15 cellular contexts compared by ENCODE assay signal in the genomic region with DNA sequence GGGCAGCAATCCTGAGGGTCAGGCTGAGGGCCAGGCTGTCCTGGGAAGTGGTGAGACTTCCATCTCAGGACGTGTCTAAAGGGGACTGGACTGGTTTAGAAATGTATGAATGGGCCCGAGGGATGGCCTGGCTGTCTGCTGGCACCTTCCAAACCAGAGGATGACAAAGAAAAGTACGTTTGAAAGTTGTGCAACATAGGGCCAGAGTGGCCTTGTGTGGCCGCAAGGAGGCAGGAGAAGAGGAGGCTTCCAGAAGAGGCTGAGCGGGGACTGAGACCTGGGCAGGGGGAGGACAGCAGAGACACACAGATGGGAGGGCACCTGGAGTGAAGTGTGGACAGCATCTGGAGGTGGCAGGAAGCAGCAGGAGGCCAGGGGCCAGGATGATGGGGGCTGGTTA. TPM values are rescaled to one million over a fixed set of nuclear protein-coding genes. Genes with fewer than 3 reads are reported as not detected.
A peak's percentile ranks its signal among the peaks of the same experiment; 100 is the strongest.
DNase-seq lines count a peak whose midpoint lies in the region; ATAC-seq, FAIRE-seq and TF ChIP-seq lines count a peak whose summit lies in the region.
"Had no signal": no experiment of that assay in that cellular context is flagged by ENCODE, and none has a peak within 500 bp of the region (broad histone marks: within the 10 kb centered on the region; RNA-seq: fewer than 3 reads in every experiment).

No MANE protein-coding gene starts in this region.

- CTCF ChIA-PET in HepG2 (lab: Yijun Ruan, JAX; ENCODE audit: low intra/inter-chr PET ratio, low total read pairs): no interaction called here
- CTCF ChIA-PET in RWPE1 (lab: Yijun Ruan, JAX): interaction anchor here (0.6 to 0.7 kb wide), 2 partner anchors 60 to 1910 kb away, joined by 3 to 4 read pairs; no protein-coding TSS in a partner anchor

- intact Hi-C loops in HepG2 (cut with micrococcal nuclease; ENCODE audit: unreplicated experiment): no loop called here
- intact Hi-C loops in right lobe of liver (cut with DNase I): no loop called here
- intact Hi-C loops in cardiac septum (cut with DNase I): no loop called here

- H3K36me3 ChIP-seq in HepG2 (replicated peaks in 1 of 2; ENCODE audit: control insufficient read depth in 1 of 2, insufficient read depth in 2 of 2, low read length in 2 of 2): peaks cover 13 to 15% of the 10 kb centered on the region in 2 experiments; a peak in 4 of 5 replicates
- peaks cover 0 to 17% (median 5%) of the 10 kb centered on the region in 4 donors for H3K36me3 ChIP-seq in right lobe of liver
- peaks cover 20% of the 10 kb centered on the region for H3K36me3 ChIP-seq in iPS-15b (ENCODE audit: control insufficient read depth, insufficient read depth, low read length)
- peaks cover 41% of the 10 kb centered on the region for H3K36me3 ChIP-seq in thymus (ENCODE audit: control insufficient read depth, insufficient read depth)

- no TSS peak for BruUV-seq in HepG2 (replicated peaks; lab: Mats Ljungman, UMichigan)

- TF ChIP-seq EP300 in HepG2 (IDR thresholded peaks at IDR 0.05; ENCODE audit: low read depth in 2 of 2, low read length in 2 of 2): no peak
- TF ChIP-seq EP300 in HepG2 (CRISPR knock-in tag; IDR thresholded peaks at IDR 0.05; ENCODE audit: borderline replicate concordance): no peak

- FAIRE-seq in HepG2 (lab: Jason Lieb, UNC): no peak

- no peak overlapping the region for H3K9ac ChIP-seq in HepG2 (ENCODE audit: insufficient read depth, low read depth, low read length)
- H3K9ac ChIP-seq in iPS-15b (ENCODE audit: low read depth, low read length): peak overlapping the region; percentile 24

- H3K79me2 ChIP-seq in HepG2 (ENCODE audit: insufficient read depth, low read length): no peaks in the 10 kb centered on the region

- ATAC-seq in HepG2: no peak
- no peak for ATAC-seq in right lobe of liver
- ATAC-seq in GM18907 (IDR thresholded peaks at IDR 0.05; ENCODE audit: unreplicated experiment): no peak
- ATAC-seq: HCT116 had no signal

- H3K9me3 ChIP-seq in HepG2 (ENCODE audit: low read length) (no peaks in the 10 kb centered on the region), right lobe of liver (no peaks in the 10 kb centered on the region), iPS-15b (ENCODE audit: control insufficient read depth, insufficient read depth, low read length) (no peaks in the 10 kb centered on the region), thymus (ENCODE audit: control insufficient read depth) (no peaks in the 10 kb centered on the region)
- H3K9me3 ChIP-seq: Peyer's patch, right atrium auricular region had no signal

- no peak overlapping the region for H3K4me2 ChIP-seq in HepG2 (ENCODE audit: low read depth, low read length)

- TF ChIP-seq RAD21 in HepG2 (CRISPR knock-in tag; IDR thresholded peaks at IDR 0.05): no peak

- POLR2A ChIA-PET in HepG2 (lab: Yijun Ruan, JAX): interaction anchor here (1.6 kb wide), 1 partner anchor 12 kb away, joined by 5 read pairs; no protein-coding TSS in a partner anchor
- POLR2A ChIA-PET in RWPE1 (lab: Yijun Ruan, JAX; ENCODE audit: low non-redundant PET): no interaction called here

- 33% methylated on average over 5 of the region's 5 CpGs for WGBS in HepG2 (ENCODE audit: low lambda C conversion rate)
- 53% methylated on average over 5 of the region's 5 CpGs for WGBS in right lobe of liver (ENCODE audit: insufficient coverage, low coverage, low lambda C conversion rate, missing lambda C conversion rate)
- WGBS in thymus: 97% methylated on average over 5 of the region's 5 CpGs

- DNase-seq in HepG2 (ENCODE audit: low spot score) (no peak), right lobe of liver (no peak), RWPE1 (ENCODE audit: low spot score) (no peak), NCI-H82 (lab: John Stamatoyannopoulos, UW) (no peak), cardiac septum (ENCODE audit: low spot score) (no peak)
- DNase-seq: NCI-H1092; Peyer's patch; stimulated activated CD4-positive, alpha-beta T cell treated with anti-CD3 and anti-CD28 coated beads, Interleukin-4, amount 100 ng/mL, for 1 hour; stimulated activated naive CD4-positive, alpha-beta T cell treated with Interleukin-2 at 50 U/mL for 16 hours; T1000 had no signal

- H3K27me3 ChIP-seq in HepG2 (ENCODE audit: control insufficient read depth in 1 of 2, insufficient read depth in 2 of 2, low read length in 2 of 2): no peaks in the 10 kb centered on the region; a peak in 1 of 5 replicates
- no peaks in the 10 kb centered on the region for H3K27me3 ChIP-seq in right lobe of liver
- no peaks in the 10 kb centered on the region for H3K27me3 ChIP-seq in iPS-15b (ENCODE audit: control insufficient read depth, insufficient read depth, low read length)
- H3K27me3 ChIP-seq in thymus (ENCODE audit: control insufficient read depth, insufficient read depth): no peaks in the 10 kb centered on the region
- H3K27me3 ChIP-seq: Peyer's patch, right atrium auricular region had no signal

- TF ChIP-seq POLR2A in HepG2 (IDR thresholded peaks at IDR 0.05; ENCODE audit: insufficient read depth in 1 of 2, low read depth in 2 of 2, low read length in 2 of 2) (no peak), right lobe of liver (IDR thresholded peaks at IDR 0.05) (no peak)

- no peaks in the 10 kb centered on the region for H4K20me1 ChIP-seq in HepG2 (ENCODE audit: insufficient read depth, low read length)

- no peak overlapping the region for H3K4me3 ChIP-seq in HepG2 (replicated peaks in 1 of 3; ENCODE audit: insufficient read depth in 1 of 3, low read depth in 2 of 3, low read length in 3 of 3)
- no peak overlapping the region for H3K4me3 ChIP-seq in right lobe of liver
- H3K4me3 ChIP-seq in iPS-15b (ENCODE audit: low read depth, low read length): no peak overlapping the region
- no peak overlapping the region for H3K4me3 ChIP-seq in thymus (ENCODE audit: low read length)
- H3K4me3 ChIP-seq: Peyer's patch, right atrium auricular region had no signal

- in situ Hi-C loops in HepG2 (cut with HindIII; ENCODE audit: extremely low pct_ligation_motif_present, low pct_unique_long_range_greater_than_20kb): no loop called here

- TF ChIP-seq CTCF in HepG2 (CRISPR knock-in tag; IDR thresholded peaks at IDR 0.05): no peak
- TF ChIP-seq CTCF in right lobe of liver (IDR thresholded peaks at IDR 0.05): no peak
- TF ChIP-seq CTCF in RWPE1 (conservative IDR thresholded peaks at IDR 0.05; ENCODE audit: low read depth): no peak

- H3K27ac ChIP-seq in HepG2 (ENCODE audit: extremely low read length, insufficient read depth, low read length): no peak overlapping the region
- H3K27ac ChIP-seq in right lobe of liver: no peak overlapping the region
- peak overlapping the region; percentile 98 for H3K27ac ChIP-seq in RWPE1
- peak overlapping the region; percentile 18 for H3K27ac ChIP-seq in thymus (ENCODE audit: low read depth)
- H3K27ac ChIP-seq: right atrium auricular region had no signal

- no peak overlapping the region for H2AFZ ChIP-seq in HepG2 (ENCODE audit: low read length)

- H3K4me1 ChIP-seq in HepG2 (ENCODE audit: insufficient read depth, low read length) (peaks cover 20% of the 10 kb centered on the region), right lobe of liver (no peaks in the 10 kb centered on the region), iPS-15b (ENCODE audit: control insufficient read depth, insufficient read depth, low read length) (peaks cover 10% of the 10 kb centered on the region), thymus (ENCODE audit: control insufficient read depth, insufficient read depth, low read length) (peaks cover 27% of the 10 kb centered on the region)

RNA-seq across cellular contexts. Expression of gene SYTL1, which starts 2.6 kb away (rescaled TPM):
- total RNA-seq in HepG2 (2016; rRNA removed; fragmentation: Illumina TruSeq; extraction: Trizol) (9.1 and 17.8 TPM in 2 replicates), right lobe of liver (1 to 10 TPM in 1 of 6 experiments, under 1 TPM in 5; 0.37 to 1.7 (median 0.80) TPM), cardiac septum (0.65 TPM)
- 5.6 TPM in 2 replicates for total RNA-seq in HepG2 (2016; cell fraction: cytosol; rRNA removed; fragmentation: Illumina TruSeq; extraction: Trizol; ENCODE audit: low read depth)
- 7.9 and 19.8 TPM in 2 replicates for total RNA-seq in HepG2 (2016; cell fraction: insoluble cytoplasmic fraction; rRNA removed; fragmentation: Illumina TruSeq; extraction: Trizol)
- total RNA-seq in HepG2 (2016; cell fraction: membrane; rRNA removed; fragmentation: Illumina TruSeq; extraction: Trizol): 7.4 and 8.0 TPM in 2 replicates
- 15.9 and 19.3 TPM in 2 replicates for total RNA-seq in HepG2 (2016; cell fraction: nucleus; rRNA removed; fragmentation: Illumina TruSeq; extraction: Trizol)
- polyA plus RNA-seq in HepG2 (2011; rRNA removed) (11.1 and 15.8 TPM in 2 replicates), thymus (167 TPM)
- polyA plus RNA-seq in HepG2 (2011; cell fraction: cytosol; rRNA removed): 4.7 and 8.4 TPM in 2 replicates
- polyA plus RNA-seq in HepG2 (2011; cell fraction: nucleus; rRNA removed): 175 and 243 TPM in 2 replicates
- 7.2 and 8.3 TPM in 2 replicates for polyA plus RNA-seq in HepG2 (2012)
- polyA plus RNA-seq in HepG2 (2016; cell fraction: cytosol; fragmentation: Illumina TruSeq; extraction: Trizol; ENCODE audit: low read depth): 3.6 and 4.2 TPM in 2 replicates
- 8.1 and 8.6 TPM in 2 replicates for polyA plus RNA-seq in HepG2 (2016; cell fraction: insoluble cytoplasmic fraction; fragmentation: Illumina TruSeq; extraction: Trizol; ENCODE audit: low read depth)
- polyA plus RNA-seq in HepG2 (2016; cell fraction: membrane; fragmentation: Illumina TruSeq; extraction: Trizol; ENCODE audit: low read depth): 4.6 and 5.4 TPM in 2 replicates
- polyA plus RNA-seq in HepG2 (2016; cell fraction: nucleus; fragmentation: Illumina TruSeq; extraction: Trizol; ENCODE audit: insufficient read depth, low read depth): 45.3 and 50.8 TPM in 2 replicates
- 0.21 and 11.5 TPM in 2 replicates for polyA minus RNA-seq in HepG2 (2011; rRNA and poly(A)+ RNA removed; ENCODE audit: low replicate concordance)
- polyA minus RNA-seq in HepG2 (2011; cell fraction: cytosol; rRNA and poly(A)+ RNA removed): 3.3 and 6.7 TPM in 2 replicates
- polyA minus RNA-seq in HepG2 (2011; cell fraction: nucleus; rRNA and poly(A)+ RNA removed): 14.3 and 14.8 TPM in 2 replicates

RNA-seq across cellular contexts. Expression of gene TMEM222, which starts 17.2 kb away (rescaled TPM):
- total RNA-seq in HepG2 (2016; rRNA removed; fragmentation: Illumina TruSeq; extraction: Trizol) (9.9 and 22.7 TPM in 2 replicates), right lobe of liver (10 to 100 TPM; 15.1 to 22.6 (median 19.1) TPM), cardiac septum (26.8 TPM)
- 10.4 and 13.7 TPM in 2 replicates for total RNA-seq in HepG2 (2016; cell fraction: cytosol; rRNA removed; fragmentation: Illumina TruSeq; extraction: Trizol; ENCODE audit: low read depth)
- 9.9 and 24.4 TPM in 2 replicates for total RNA-seq in HepG2 (2016; cell fraction: insoluble cytoplasmic fraction; rRNA removed; fragmentation: Illumina TruSeq; extraction: Trizol)
- 19.0 and 21.0 TPM in 2 replicates for total RNA-seq in HepG2 (2016; cell fraction: membrane; rRNA removed; fragmentation: Illumina TruSeq; extraction: Trizol)
- total RNA-seq in HepG2 (2016; cell fraction: nucleus; rRNA removed; fragmentation: Illumina TruSeq; extraction: Trizol): 20.8 and 23.3 TPM in 2 replicates
- polyA plus RNA-seq in HepG2 (2011; rRNA removed) (29.6 and 40.8 TPM in 2 replicates), thymus (35.5 TPM)
- polyA plus RNA-seq in HepG2 (2011; cell fraction: cytosol; rRNA removed): 26.0 and 32.7 TPM in 2 replicates
- 63.1 and 68.2 TPM in 2 replicates for polyA plus RNA-seq in HepG2 (2011; cell fraction: nucleus; rRNA removed)
- 17.8 and 25.1 TPM in 2 replicates for polyA plus RNA-seq in HepG2 (2012)
- polyA plus RNA-seq in HepG2 (2016; cell fraction: cytosol; fragmentation: Illumina TruSeq; extraction: Trizol; ENCODE audit: low read depth): 16.5 and 17.4 TPM in 2 replicates
- 11.5 and 18.3 TPM in 2 replicates for polyA plus RNA-seq in HepG2 (2016; cell fraction: insoluble cytoplasmic fraction; fragmentation: Illumina TruSeq; extraction: Trizol; ENCODE audit: low read depth)
- polyA plus RNA-seq in HepG2 (2016; cell fraction: membrane; fragmentation: Illumina TruSeq; extraction: Trizol; ENCODE audit: low read depth): 21.3 and 22.0 TPM in 2 replicates
- 49.6 and 50.9 TPM in 2 replicates for polyA plus RNA-seq in HepG2 (2016; cell fraction: nucleus; fragmentation: Illumina TruSeq; extraction: Trizol; ENCODE audit: insufficient read depth, low read depth)
- polyA minus RNA-seq in HepG2 (2011; rRNA and poly(A)+ RNA removed; ENCODE audit: low replicate concordance): 59.9 and 69.4 TPM in 2 replicates
- polyA minus RNA-seq in HepG2 (2011; cell fraction: cytosol; rRNA and poly(A)+ RNA removed): 11.7 and 18.2 TPM in 2 replicates
- 16.6 and 21.0 TPM in 2 replicates for polyA minus RNA-seq in HepG2 (2011; cell fraction: nucleus; rRNA and poly(A)+ RNA removed)

RNA-seq across cellular contexts. Expression of gene MAP3K6, which starts 27.5 kb away (rescaled TPM):
- total RNA-seq in HepG2 (2016; rRNA removed; fragmentation: Illumina TruSeq; extraction: Trizol) (2.7 and 3.5 TPM in 2 replicates), right lobe of liver (10 to 100 TPM in 2 of 6 experiments, 1 to 10 TPM in 4; 4.3 to 14.9 (median 5.6) TPM), cardiac septum (53.1 TPM)
- 0.62 and 2.3 TPM in 2 replicates for total RNA-seq in HepG2 (2016; cell fraction: cytosol; rRNA removed; fragmentation: Illumina TruSeq; extraction: Trizol; ENCODE audit: low read depth)
- total RNA-seq in HepG2 (2016; cell fraction: insoluble cytoplasmic fraction; rRNA removed; fragmentation: Illumina TruSeq; extraction: Trizol): 2.6 and 2.8 TPM in 2 replicates
- total RNA-seq in HepG2 (2016; cell fraction: membrane; rRNA removed; fragmentation: Illumina TruSeq; extraction: Trizol): 0.93 and 0.99 TPM in 2 replicates
- 1.8 and 2.3 TPM in 2 replicates for total RNA-seq in HepG2 (2016; cell fraction: nucleus; rRNA removed; fragmentation: Illumina TruSeq; extraction: Trizol)
- polyA plus RNA-seq in HepG2 (2011; rRNA removed) (2.7 and 3.2 TPM in 2 replicates), thymus (45.0 TPM)
- 1.2 and 1.4 TPM in 2 replicates for polyA plus RNA-seq in HepG2 (2011; cell fraction: cytosol; rRNA removed)
- polyA plus RNA-seq in HepG2 (2011; cell fraction: nucleus; rRNA removed): 20.8 and 29.2 TPM in 2 replicates
- polyA plus RNA-seq in HepG2 (2012): 0.97 and 2.1 TPM in 2 replicates
- polyA plus RNA-seq in HepG2 (2016; cell fraction: cytosol; fragmentation: Illumina TruSeq; extraction: Trizol; ENCODE audit: low read depth): 0.44 and 1.2 TPM in 2 replicates
- 2.4 and 2.8 TPM in 2 replicates for polyA plus RNA-seq in HepG2 (2016; cell fraction: insoluble cytoplasmic fraction; fragmentation: Illumina TruSeq; extraction: Trizol; ENCODE audit: low read depth)
- 1.1 and 1.2 TPM in 2 replicates for polyA plus RNA-seq in HepG2 (2016; cell fraction: membrane; fragmentation: Illumina TruSeq; extraction: Trizol; ENCODE audit: low read depth)
- polyA plus RNA-seq in HepG2 (2016; cell fraction: nucleus; fragmentation: Illumina TruSeq; extraction: Trizol; ENCODE audit: insufficient read depth, low read depth): 5.1 and 8.1 TPM in 2 replicates
- polyA minus RNA-seq in HepG2 (2011; rRNA and poly(A)+ RNA removed; ENCODE audit: low replicate concordance): 5.7 and 12.4 TPM in 2 replicates
- polyA minus RNA-seq in HepG2 (2011; cell fraction: cytosol; rRNA and poly(A)+ RNA removed): 0.59 and 1.5 TPM in 2 replicates
- 3.4 and 4.0 TPM in 2 replicates for polyA minus RNA-seq in HepG2 (2011; cell fraction: nucleus; rRNA and poly(A)+ RNA removed)

RNA-seq across cellular contexts. Expression of gene FCN3, which starts 35.4 kb away (rescaled TPM):
- total RNA-seq in HepG2 (2016; rRNA removed; fragmentation: Illumina TruSeq; extraction: Trizol) (not detected in 2 replicates), right lobe of liver (100 to 1,000 TPM in 4 of 6 experiments, 10 to 100 TPM in 2; 81.6 to 213 (median 111) TPM), cardiac septum (32.2 TPM)
- not detected in 2 replicates for total RNA-seq in HepG2 (2016; cell fraction: cytosol; rRNA removed; fragmentation: Illumina TruSeq; extraction: Trizol; ENCODE audit: low read depth)
- not detected in 2 replicates for total RNA-seq in HepG2 (2016; cell fraction: insoluble cytoplasmic fraction; rRNA removed; fragmentation: Illumina TruSeq; extraction: Trizol)
- total RNA-seq in HepG2 (2016; cell fraction: membrane; rRNA removed; fragmentation: Illumina TruSeq; extraction: Trizol): not detected in 2 replicates
- total RNA-seq in HepG2 (2016; cell fraction: nucleus; rRNA removed; fragmentation: Illumina TruSeq; extraction: Trizol): not detected in 2 replicates
- polyA plus RNA-seq in HepG2 (2011; rRNA removed) (not detected in 2 replicates), thymus (10.7 TPM)
- polyA plus RNA-seq in HepG2 (2011; cell fraction: cytosol; rRNA removed): not detected in 2 replicates
- not detected in 2 replicates for polyA plus RNA-seq in HepG2 (2011; cell fraction: nucleus; rRNA removed)
- not detected in 2 replicates for polyA plus RNA-seq in HepG2 (2012)
- not detected in 2 replicates for polyA plus RNA-seq in HepG2 (2016; cell fraction: cytosol; fragmentation: Illumina TruSeq; extraction: Trizol; ENCODE audit: low read depth)
- polyA plus RNA-seq in HepG2 (2016; cell fraction: insoluble cytoplasmic fraction; fragmentation: Illumina TruSeq; extraction: Trizol; ENCODE audit: low read depth): not detected in 2 replicates
- not detected in 2 replicates for polyA plus RNA-seq in HepG2 (2016; cell fraction: membrane; fragmentation: Illumina TruSeq; extraction: Trizol; ENCODE audit: low read depth)
- polyA plus RNA-seq in HepG2 (2016; cell fraction: nucleus; fragmentation: Illumina TruSeq; extraction: Trizol; ENCODE audit: insufficient read depth, low read depth): not detected in 2 replicates
- not detected in 2 replicates for polyA minus RNA-seq in HepG2 (2011; rRNA and poly(A)+ RNA removed; ENCODE audit: low replicate concordance)
- not detected in 2 replicates for polyA minus RNA-seq in HepG2 (2011; cell fraction: cytosol; rRNA and poly(A)+ RNA removed)
- polyA minus RNA-seq in HepG2 (2011; cell fraction: nucleus; rRNA and poly(A)+ RNA removed): not detected in 2 replicates
- total RNA-seq: Peyer's patch had no signal

RNA-seq across cellular contexts. Expression of gene CD164L2, which starts 43.9 kb away (rescaled TPM):
- total RNA-seq in HepG2 (2016; rRNA removed; fragmentation: Illumina TruSeq; extraction: Trizol): not detected in 2 replicates
- total RNA-seq in HepG2 (2016; cell fraction: cytosol; rRNA removed; fragmentation: Illumina TruSeq; extraction: Trizol; ENCODE audit: low read depth): not detected in 2 replicates
- not detected in 2 replicates for total RNA-seq in HepG2 (2016; cell fraction: insoluble cytoplasmic fraction; rRNA removed; fragmentation: Illumina TruSeq; extraction: Trizol)
- total RNA-seq in HepG2 (2016; cell fraction: membrane; rRNA removed; fragmentation: Illumina TruSeq; extraction: Trizol): not detected in 2 replicates
- total RNA-seq in HepG2 (2016; cell fraction: nucleus; rRNA removed; fragmentation: Illumina TruSeq; extraction: Trizol): not detected in 2 replicates
- not detected in 2 replicates for polyA plus RNA-seq in HepG2 (2011; rRNA removed)
- not detected in 2 replicates for polyA plus RNA-seq in HepG2 (2011; cell fraction: cytosol; rRNA removed)
- 0.17 and 0.21 TPM in 2 replicates for polyA plus RNA-seq in HepG2 (2011; cell fraction: nucleus; rRNA removed)
- polyA plus RNA-seq in HepG2 (2012): not detected in 2 replicates
- polyA plus RNA-seq in HepG2 (2016; cell fraction: cytosol; fragmentation: Illumina TruSeq; extraction: Trizol; ENCODE audit: low read depth): not detected in 2 replicates
- polyA plus RNA-seq in HepG2 (2016; cell fraction: insoluble cytoplasmic fraction; fragmentation: Illumina TruSeq; extraction: Trizol; ENCODE audit: low read depth): not detected in 2 replicates
- polyA plus RNA-seq in HepG2 (2016; cell fraction: membrane; fragmentation: Illumina TruSeq; extraction: Trizol; ENCODE audit: low read depth): not detected in 2 replicates
- not detected in 2 replicates for polyA plus RNA-seq in HepG2 (2016; cell fraction: nucleus; fragmentation: Illumina TruSeq; extraction: Trizol; ENCODE audit: insufficient read depth, low read depth)
- 0.16 TPM in 1 of 2 replicates, not detected in the other for polyA minus RNA-seq in HepG2 (2011; rRNA and poly(A)+ RNA removed; ENCODE audit: low replicate concordance)
- polyA minus RNA-seq in HepG2 (2011; cell fraction: cytosol; rRNA and poly(A)+ RNA removed): not detected in 2 replicates
- polyA minus RNA-seq in HepG2 (2011; cell fraction: nucleus; rRNA and poly(A)+ RNA removed): not detected in 2 replicates
- total RNA-seq in right lobe of liver: under 1 TPM in 1 of 6 experiments, not detected in 5; 0.86 TPM
- polyA plus RNA-seq in thymus: 2.4 TPM
- total RNA-seq in cardiac septum: not detected
- total RNA-seq: Peyer's patch, right atrium auricular region had no signal

Comparison
In these comparisons a context has a peak if more than half of its experiments do, and no peak if none do; other contexts are left out.
1. H3K27ac ChIP-seq: peak in RWPE1 (single experiment) and thymus (single experiment); none in HepG2 (single experiment) and right lobe of liver (0 of 3).